In the genomic region with DNA sequence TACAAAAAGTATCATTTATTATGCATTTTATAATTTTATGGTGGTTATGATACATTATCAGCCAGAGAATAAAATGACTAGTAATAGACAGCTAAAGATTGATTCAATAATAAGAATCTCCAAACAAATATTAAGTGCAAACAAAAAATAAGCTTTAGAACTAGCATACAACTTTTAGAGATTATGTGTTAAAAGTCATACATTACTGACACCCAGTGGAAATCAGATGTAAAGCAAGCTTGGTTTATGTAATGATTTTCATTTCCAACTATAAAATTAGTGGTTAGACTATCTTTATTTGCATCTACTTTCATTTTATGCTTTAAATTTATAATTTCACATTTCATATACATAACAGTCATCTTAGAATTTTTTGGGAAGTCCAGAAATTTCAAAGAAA, we compare ENCODE assay signal across 11 cellular contexts. TPM values are rescaled to one million over a fixed set of nuclear protein-coding genes. Genes with fewer than 3 reads are reported as not detected.
DNase-seq lines count a peak whose midpoint lies in the region; ATAC-seq and TF ChIP-seq lines count a peak whose summit lies in the region.
"Had no signal": no experiment of that assay in that cellular context is flagged by ENCODE, and none has a peak within 500 bp of the region (broad histone marks: within the 10 kb centered on the region; RNA-seq: fewer than 3 reads in every experiment).

No MANE protein-coding gene starts in this region.

- H3K79me2 ChIP-seq in PC-9 (ENCODE audit: low read depth): no peaks in the 10 kb centered on the region

- ATAC-seq in left cardiac atrium (no peak), thoracic aorta (ENCODE audit: insufficient number of reproducible peaks, low FRiP score, low read depth) (no peak), HG03196 (IDR thresholded peaks at IDR 0.05; ENCODE audit: unreplicated experiment) (no peak)

- H3K27ac Mint-ChIP-seq in glutamatergic neuron (ENCODE audit: unreplicated experiment): no peak overlapping the region
- H3K27ac Mint-ChIP-seq: dendritic cell treated with granulocyte-macrophage colony-stimulating factor and Interleukin-4, amounts not matched to agents 40 ng/mL and 50 ng/mL, for 4 days; IgD-negative memory B cell had no signal

- intact Hi-C loops in left cardiac atrium (cut with DNase I): loop anchor here (5.0 to 10.0 kb wide), 2 partner anchors 332 to 335 kb away; no protein-coding TSS in a partner anchor
- intact Hi-C loops in PC-9 (cut with micrococcal nuclease; ENCODE audit: unreplicated experiment): loop anchor here (5.0 kb wide), 1 partner anchor 332 kb away; no protein-coding TSS in a partner anchor

- H2AFZ ChIP-seq in PC-9: no peak overlapping the region

- H3F3A ChIP-seq in PC-9 (ENCODE audit: insufficient read depth, low read depth): no peaks in the 10 kb centered on the region

- H3K27me3 ChIP-seq in cardiac muscle cell (no peaks in the 10 kb centered on the region), PC-9 (ENCODE audit: insufficient read depth, low read depth) (no peaks in the 10 kb centered on the region), thoracic aorta (replicated peaks; ENCODE audit: insufficient read depth) (no peaks in the 10 kb centered on the region)

- H3K4me1 ChIP-seq in cardiac muscle cell (ENCODE audit: low read depth) (no peaks in the 10 kb centered on the region), PC-9 (replicated peaks; ENCODE audit: insufficient read depth) (no peaks in the 10 kb centered on the region), thoracic aorta (ENCODE audit: control insufficient read depth in 1 of 2, low read depth in 2 of 2) (peaks cover 0 to 13% of the 10 kb centered on the region in 2 donors)

- H4K20me1 ChIP-seq in PC-9 (ENCODE audit: insufficient read depth): no peaks in the 10 kb centered on the region

- H3K4me3 Mint-ChIP-seq in glutamatergic neuron (ENCODE audit: unreplicated experiment): no peak overlapping the region
- H3K4me3 Mint-ChIP-seq: dendritic cell treated with granulocyte-macrophage colony-stimulating factor and Interleukin-4, amounts not matched to agents 40 ng/mL and 50 ng/mL, for 4 days; IgD-negative memory B cell had no signal

- no TSS peak for BruUV-seq in PC-9 (replicated peaks; lab: Mats Ljungman, UMichigan)

- no peak overlapping the region for H3K4me2 ChIP-seq in PC-9

- no peaks in the 10 kb centered on the region for H3K36me3 ChIP-seq in cardiac muscle cell
- H3K36me3 ChIP-seq in PC-9 (ENCODE audit: low read depth): no peaks in the 10 kb centered on the region
- no peaks in the 10 kb centered on the region for H3K36me3 ChIP-seq in thoracic aorta

- H3K36me3 Mint-ChIP-seq in glutamatergic neuron (ENCODE audit: unreplicated experiment): no peaks in the 10 kb centered on the region
- H3K36me3 Mint-ChIP-seq: IgD-negative memory B cell had no signal

- peak; percentile 37 for TF ChIP-seq CTCF in cardiac muscle cell (IDR thresholded peaks at IDR 0.05; ENCODE audit: low read depth, low read length)
- peak; percentile 83 for TF ChIP-seq CTCF in PC-9 (conservative IDR thresholded peaks at IDR 0.05)
- peak; percentile 40 for TF ChIP-seq CTCF in thoracic aorta (IDR thresholded peaks at IDR 0.05)
- no peak for TF ChIP-seq CTCF in glutamatergic neuron (IDR thresholded peaks at IDR 0.05; ENCODE audit: partially characterized antibody, unreplicated experiment)

- DNase-seq in cardiac muscle cell (ENCODE audit: low read depth in 1 of 2, low spot score in 1 of 2) (peak; percentile 35 to 43), left cardiac atrium (no peak), PC-9 (peak in 1 of 2 experiments; percentile 40), fibroblast of gingiva (ENCODE audit: low read depth) (peak; percentile 0), thoracic aorta (ENCODE audit: low spot score) (no peak), glutamatergic neuron (no peak), substantia nigra (lab: John Stamatoyannopoulos, UW) (no peak)
- DNase-seq: Calu3 had no signal

- H3K9me3 ChIP-seq in cardiac muscle cell (ENCODE audit: low read depth) (no peaks in the 10 kb centered on the region), PC-9 (ENCODE audit: insufficient read depth, low read depth) (no peaks in the 10 kb centered on the region), thoracic aorta (no peaks in the 10 kb centered on the region)

- H3K9me3 Mint-ChIP-seq in glutamatergic neuron (ENCODE audit: unreplicated experiment): no peaks in the 10 kb centered on the region
- H3K9me3 Mint-ChIP-seq: dendritic cell treated with granulocyte-macrophage colony-stimulating factor and Interleukin-4, amounts not matched to agents 40 ng/mL and 50 ng/mL, for 4 days; IgD-negative memory B cell had no signal

- H3K4me3 ChIP-seq in cardiac muscle cell: no peak overlapping the region
- no peak overlapping the region for H3K4me3 ChIP-seq in PC-9
- H3K4me3 ChIP-seq in thoracic aorta: no peak overlapping the region

- POLR2A ChIA-PET in PC-9 (lab: Charles Lee; ENCODE audit: unreplicated experiment): interaction anchor here (0.6 kb wide), 1 partner anchor 63 kb away, joined by 8 read pairs; no protein-coding TSS in a partner anchor

- no peaks in the 10 kb centered on the region for H3K9me2 ChIP-seq in PC-9 (ENCODE audit: insufficient read depth)

- H3K4me1 Mint-ChIP-seq in glutamatergic neuron (ENCODE audit: low read depth, unreplicated experiment): no peaks in the 10 kb centered on the region
- H3K4me1 Mint-ChIP-seq: IgD-negative memory B cell had no signal

- H3K27ac ChIP-seq in cardiac muscle cell (no peak overlapping the region), PC-9 (no peak overlapping the region), thoracic aorta (no peak overlapping the region), substantia nigra (ENCODE audit: low read depth, low read length, poor library complexity, severe bottlenecking) (no peak overlapping the region)

- H3K27me3 Mint-ChIP-seq in glutamatergic neuron (ENCODE audit: unreplicated experiment): no peaks in the 10 kb centered on the region
- H3K27me3 Mint-ChIP-seq: dendritic cell treated with granulocyte-macrophage colony-stimulating factor and Interleukin-4, amounts not matched to agents 40 ng/mL and 50 ng/mL, for 4 days had no signal

- CTCF ChIA-PET in PC-9 (lab: Charles Lee): interaction anchor here (0.7 to 1.3 kb wide), 2 partner anchors 333 to 380 kb away, joined by 4 to 5 read pairs; no protein-coding TSS in a partner anchor

RNA-seq across cellular contexts. Expression of a gene that starts 57.7 kb away (rescaled TPM):
- not detected in 2 replicates for total RNA-seq in cardiac muscle cell
- not detected in 2 replicates for polyA plus RNA-seq in cardiac muscle cell
- under 1 TPM in 1 of 2 donors, not detected in 1; 0.37 TPM for total RNA-seq in left cardiac atrium
- not detected in 2 replicates for total RNA-seq in PC-9 (2021)
- total RNA-seq in thoracic aorta: 10 to 100 TPM; 19.2 to 42.2 TPM
- total RNA-seq in glutamatergic neuron (ENCODE audit: unreplicated experiment): not detected
- total RNA-seq: Calu3 had no signal
- polyA plus RNA-seq: IgD-negative memory B cell had no signal

Comparison
In these comparisons a context has a peak if more than half of its experiments do, and no peak if none do; other contexts are left out.
1. DNase-seq: peak in cardiac muscle cell (2 of 2) and fibroblast of gingiva (single experiment); none in left cardiac atrium (single experiment), thoracic aorta (single experiment), glutamatergic neuron (single experiment) and substantia nigra (0 of 49).
2. RNA of a gene that starts 57.7 kb away (total RNA-seq): 19.2 to 42.2 TPM in thoracic aorta; 0.37 TPM in left cardiac atrium, not detected in PC-9, not detected in cardiac muscle cell and not detected in glutamatergic neuron (single experiment); every median in the first group is over 10 times any median in the second.